7 cellular contexts compared by ENCODE assay signal in genomic region chr16:3282747-3283524, GRCh38.
DNase-seq lines count a peak whose midpoint lies in the region; ATAC-seq lines count a peak whose summit lies in the region.

ZNF263 (plus strand) TSS chr16:3283491; CDS start chr16:3283819, 328 bp downstream.

- DNase-seq in NCI-H2081 (lab: John Stamatoyannopoulos, UW) (peak; percentile 92 to 97), T1000 (lab: John Stamatoyannopoulos, UW) (peak; percentile 91), astrocyte of the hippocampus (ENCODE audit: low read depth, low spot score) (peak; percentile 98), hippocampal formation (lab: John Stamatoyannopoulos, UW) (peak; percentile 95 to 99), retina (peak; percentile 99)

- peak; percentile 52 for ATAC-seq in GM18508 (IDR thresholded peaks at IDR 0.05; ENCODE audit: insufficient read depth, unreplicated experiment)
- peak; percentile 76 for ATAC-seq in HG03025 (IDR thresholded peaks at IDR 0.05; ENCODE audit: low FRiP score, unreplicated experiment)

Comparison
In these comparisons a context has a peak if more than half of its experiments do, and no peak if none do; other contexts are left out.
1. Peak in every context shown above with its lines: DNase-seq and ATAC-seq.